19 cellular contexts compared by ENCODE assay signal in the genomic region with DNA sequence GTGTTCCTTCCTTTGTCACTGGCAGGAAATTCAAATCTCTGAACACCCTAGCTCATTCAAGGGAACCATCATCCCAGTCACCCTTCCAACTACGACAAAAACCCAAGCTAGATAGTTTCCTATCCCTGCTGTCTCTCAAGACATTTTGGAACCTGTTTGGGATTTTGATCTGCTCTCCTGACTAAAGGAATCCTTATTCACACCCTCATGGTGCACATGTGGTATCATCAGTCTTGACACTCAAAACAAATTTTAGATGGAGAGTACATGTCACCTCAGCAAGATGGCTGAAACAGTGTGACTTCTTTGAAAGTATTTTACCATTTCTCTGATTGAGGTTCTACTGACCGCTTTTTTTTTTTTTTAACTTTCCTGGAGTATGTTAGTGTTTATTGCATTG.
"Had no signal": no experiment of that assay in that cellular context is flagged by ENCODE, and none has a peak within 500 bp of the region (broad histone marks: within the 10 kb centered on the region; RNA-seq: fewer than 3 reads in every experiment).

No MANE protein-coding gene starts in this region.

- H3K36me3 ChIP-seq: left ventricle myocardium inferior, ovary, right atrium auricular region, right lobe of liver, tibial nerve, uterus had no signal

- H3K27me3 ChIP-seq: hepatocyte, ovary, right atrium auricular region, right lobe of liver, tibial nerve, uterus had no signal

- H3K4me1 ChIP-seq: left ventricle myocardium inferior, right atrium auricular region, right lobe of liver, tibial nerve, uterus had no signal

- H3K4me2 ChIP-seq: hepatocyte, smooth muscle cell had no signal

- H3K79me2 ChIP-seq: hepatocyte had no signal

- H3K27ac ChIP-seq: hepatocyte, left ventricle myocardium inferior, ovary, right atrium auricular region, right lobe of liver, tibial nerve, uterus had no signal

- H3K9me3 ChIP-seq: left ventricle myocardium inferior, ovary, right atrium auricular region, right lobe of liver, tibial nerve, uterus had no signal

- H3K4me3 ChIP-seq: hepatocyte, left ventricle myocardium inferior, lung, ovary, right atrium auricular region, right lobe of liver, smooth muscle cell, tibial nerve, uterus had no signal

- H2AFZ ChIP-seq: hepatocyte had no signal

- DNase-seq: islet precursor cell; left ventricle myocardium inferior; naive thymus-derived CD8-positive, alpha-beta T cell; ovary; right lobe of liver; stimulated activated CD4-positive, alpha-beta T cell treated with anti-CD3 and anti-CD28 coated beads, Interleukin-1b, Interleukin-23, amount 100 ng/mL, for 48 hours; stimulated activated CD4-positive, alpha-beta T cell treated with anti-CD3 and anti-CD28 coated beads, Interleukin-2, amount 100 ng/mL, for 48 hours; stimulated activated CD4-positive, alpha-beta T cell treated with anti-CD3 and anti-CD28 coated beads, Interleukin-4, amount 100 ng/mL, for 4 hours; stimulated activated CD8-positive, alpha-beta memory T cell treated with anti-CD3 and anti-CD28 coated beads, Interleukin-4, amount 100 ng/mL, for 48 hours; stimulated activated naive CD4-positive, alpha-beta T cell treated with Interleukin-2 at 50 U/mL for 16 hours; stimulated activated naive CD8-positive, alpha-beta T cell treated with anti-CD3 and anti-CD28 coated beads, Interleukin-15, amount 100 ng/mL, for 72 hours; substantia nigra; uterus had no signal

- ATAC-seq: naive thymus-derived CD8-positive, alpha-beta T cell; right lobe of liver; stimulated activated memory B cell treated with anti-CD40 and anti-IgM and Interleukin-4, amounts not matched to agents 10 μg/mL and 1 μg/mL and 100 μg/mL, for 72 hours; stimulated activated naive CD8-positive, alpha-beta T cell treated with anti-CD3 and anti-CD28 coated beads, Interleukin-15, amount 100 ng/mL, for 72 hours had no signal
